23 cellular contexts compared by ENCODE assay signal in genomic region chr10:108352771-108353170, GRCh38.
"Had no signal": no experiment of that assay in that cellular context is flagged by ENCODE, and none has a peak within 500 bp of the region (broad histone marks: within the 10 kb centered on the region; RNA-seq: fewer than 3 reads in every experiment).

No MANE protein-coding gene starts in this region.

- H3K4me1 ChIP-seq: SJSA1 had no signal

- FAIRE-seq: HTR-8/SVneo, RCC 7860 had no signal

- H3K9me3 ChIP-seq: MG63, SJSA1 had no signal

- H3K27me3 ChIP-seq: MG63, SJSA1 had no signal

- H3K36me3 ChIP-seq: MG63, SJSA1 had no signal

- DNase-seq: KBM-7, MG63, NCI-H1092, NCI-H1105 treated with DMSO at 0.1 percent for 48 hours, NCI-H1417 treated with DMSO at 0.1 percent for 48 hours, NCI-H146, NCI-H1694 treated with DMSO at 0.1 percent for 48 hours, NCI-H1930, NCI-H2081, NCI-H2107, NCI-H2227 treated with DMSO at 0.1 percent for 48 hours, NCI-H524, NCI-H526 treated with DMSO at 0.1 percent for 48 hours, NCI-H748 treated with DMSO at 0.1 percent for 48 hours, Right ventricle myocardium superior, RPMI8226, SIG-M5, T-helper 1 cell had no signal

- H3K27ac ChIP-seq: HL-60, SJSA1, SK-N-MC had no signal

- H3K4me3 ChIP-seq: MG63, SJSA1, SK-N-MC had no signal
